ENCODE assay signal across 1 cellular context in the genomic region with DNA sequence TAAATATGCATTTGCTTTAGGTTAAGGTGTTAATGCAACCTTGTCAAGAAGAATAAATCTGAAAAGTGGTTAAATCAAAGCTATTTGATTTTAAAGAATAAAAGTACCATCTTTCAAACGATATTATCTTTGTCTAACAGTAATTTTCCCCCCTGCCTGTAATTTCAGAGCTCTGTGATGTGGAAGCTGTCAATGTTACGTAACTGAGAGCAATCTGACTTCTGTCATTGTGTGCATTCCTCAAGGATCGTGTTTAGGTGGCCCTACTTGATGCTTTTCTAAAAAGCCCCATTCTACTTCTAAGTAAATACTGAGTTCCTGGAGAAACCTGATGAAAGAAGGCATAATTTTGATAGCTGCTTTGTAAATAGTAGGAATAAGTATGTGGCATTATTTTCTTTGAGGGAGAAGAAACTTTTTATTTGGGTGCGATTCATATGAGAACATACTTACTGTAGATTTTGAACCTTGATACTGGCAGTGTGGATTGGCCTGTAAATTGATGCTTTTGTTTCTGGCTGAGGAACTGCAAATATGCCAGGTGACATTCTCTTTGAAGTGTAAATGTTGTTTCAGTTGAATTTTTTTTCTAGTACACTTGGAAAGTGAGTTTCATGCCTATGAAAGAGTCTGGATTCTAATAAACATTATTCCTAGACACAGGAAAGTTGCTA.
TF ChIP-seq lines count a peak whose summit lies in the region.

No MANE protein-coding gene starts in this region.

TF ChIP-seq in HepG2, 621 proteins besides CTCF, POLR2A, EP300 and RAD21 (continued from another document and continues in another):
- TF ChIP-seq, protein P1, sequence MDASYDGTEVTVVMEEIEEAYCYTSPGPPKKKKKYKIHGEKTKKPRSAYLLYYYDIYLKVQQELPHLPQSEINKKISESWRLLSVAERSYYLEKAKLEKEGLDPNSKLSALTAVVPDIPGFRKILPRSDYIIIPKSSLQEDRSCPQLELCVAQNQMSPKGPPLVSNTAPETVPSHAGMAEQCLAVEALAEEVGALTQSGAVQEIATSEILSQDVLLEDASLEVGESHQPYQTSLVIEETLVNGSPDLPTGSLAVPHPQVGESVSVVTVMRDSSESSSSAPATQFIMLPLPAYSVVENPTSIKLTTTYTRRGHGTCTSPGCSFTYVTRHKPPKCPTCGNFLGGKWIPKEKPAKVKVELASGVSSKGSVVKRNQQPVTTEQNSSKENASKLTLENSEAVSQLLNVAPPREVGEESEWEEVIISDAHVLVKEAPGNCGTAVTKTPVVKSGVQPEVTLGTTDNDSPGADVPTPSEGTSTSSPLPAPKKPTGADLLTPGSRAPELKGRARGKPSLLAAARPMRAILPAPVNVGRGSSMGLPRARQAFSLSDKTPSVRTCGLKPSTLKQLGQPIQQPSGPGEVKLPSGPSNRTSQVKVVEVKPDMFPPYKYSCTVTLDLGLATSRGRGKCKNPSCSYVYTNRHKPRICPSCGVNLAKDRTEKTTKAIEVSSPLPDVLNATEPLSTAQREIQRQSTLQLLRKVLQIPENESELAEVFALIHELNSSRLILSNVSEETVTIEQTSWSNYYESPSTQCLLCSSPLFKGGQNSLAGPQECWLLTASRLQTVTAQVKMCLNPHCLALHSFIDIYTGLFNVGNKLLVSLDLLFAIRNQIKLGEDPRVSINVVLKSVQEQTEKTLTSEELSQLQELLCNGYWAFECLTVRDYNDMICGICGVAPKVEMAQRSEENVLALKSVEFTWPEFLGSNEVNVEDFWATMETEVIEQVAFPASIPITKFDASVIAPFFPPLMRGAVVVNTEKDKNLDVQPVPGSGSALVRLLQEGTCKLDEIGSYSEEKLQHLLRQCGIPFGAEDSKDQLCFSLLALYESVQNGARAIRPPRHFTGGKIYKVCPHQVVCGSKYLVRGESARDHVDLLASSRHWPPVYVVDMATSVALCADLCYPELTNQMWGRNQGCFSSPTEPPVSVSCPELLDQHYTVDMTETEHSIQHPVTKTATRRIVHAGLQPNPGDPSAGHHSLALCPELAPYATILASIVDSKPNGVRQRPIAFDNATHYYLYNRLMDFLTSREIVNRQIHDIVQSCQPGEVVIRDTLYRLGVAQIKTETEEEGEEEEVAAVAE (CRISPR knock-in tag; IDR thresholded peaks at IDR 0.05; ENCODE audit: borderline replicate concordance): no peak
- TF ChIP-seq, protein P2, sequence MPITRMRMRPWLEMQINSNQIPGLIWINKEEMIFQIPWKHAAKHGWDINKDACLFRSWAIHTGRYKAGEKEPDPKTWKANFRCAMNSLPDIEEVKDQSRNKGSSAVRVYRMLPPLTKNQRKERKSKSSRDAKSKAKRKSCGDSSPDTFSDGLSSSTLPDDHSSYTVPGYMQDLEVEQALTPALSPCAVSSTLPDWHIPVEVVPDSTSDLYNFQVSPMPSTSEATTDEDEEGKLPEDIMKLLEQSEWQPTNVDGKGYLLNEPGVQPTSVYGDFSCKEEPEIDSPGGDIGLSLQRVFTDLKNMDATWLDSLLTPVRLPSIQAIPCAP (CRISPR knock-in tag; IDR thresholded peaks at IDR 0.05; ENCODE audit: low read depth): no peak
- TF ChIP-seq, protein P3, sequence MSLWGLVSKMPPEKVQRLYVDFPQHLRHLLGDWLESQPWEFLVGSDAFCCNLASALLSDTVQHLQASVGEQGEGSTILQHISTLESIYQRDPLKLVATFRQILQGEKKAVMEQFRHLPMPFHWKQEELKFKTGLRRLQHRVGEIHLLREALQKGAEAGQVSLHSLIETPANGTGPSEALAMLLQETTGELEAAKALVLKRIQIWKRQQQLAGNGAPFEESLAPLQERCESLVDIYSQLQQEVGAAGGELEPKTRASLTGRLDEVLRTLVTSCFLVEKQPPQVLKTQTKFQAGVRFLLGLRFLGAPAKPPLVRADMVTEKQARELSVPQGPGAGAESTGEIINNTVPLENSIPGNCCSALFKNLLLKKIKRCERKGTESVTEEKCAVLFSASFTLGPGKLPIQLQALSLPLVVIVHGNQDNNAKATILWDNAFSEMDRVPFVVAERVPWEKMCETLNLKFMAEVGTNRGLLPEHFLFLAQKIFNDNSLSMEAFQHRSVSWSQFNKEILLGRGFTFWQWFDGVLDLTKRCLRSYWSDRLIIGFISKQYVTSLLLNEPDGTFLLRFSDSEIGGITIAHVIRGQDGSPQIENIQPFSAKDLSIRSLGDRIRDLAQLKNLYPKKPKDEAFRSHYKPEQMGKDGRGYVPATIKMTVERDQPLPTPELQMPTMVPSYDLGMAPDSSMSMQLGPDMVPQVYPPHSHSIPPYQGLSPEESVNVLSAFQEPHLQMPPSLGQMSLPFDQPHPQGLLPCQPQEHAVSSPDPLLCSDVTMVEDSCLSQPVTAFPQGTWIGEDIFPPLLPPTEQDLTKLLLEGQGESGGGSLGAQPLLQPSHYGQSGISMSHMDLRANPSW (CRISPR knock-in tag; IDR thresholded peaks at IDR 0.05; ENCODE audit: borderline replicate concordance): no peak
- TF ChIP-seq SRY (CRISPR knock-in tag; IDR thresholded peaks at IDR 0.05) (no peak), NFATC3 (CRISPR knock-in tag; IDR thresholded peaks at IDR 0.05) (no peak), SIX4 (CRISPR knock-in tag; IDR thresholded peaks at IDR 0.05) (peak; percentile 13; the same call in 1 of the 2 replicates), CBX5 (CRISPR knock-in tag; IDR thresholded peaks at IDR 0.05; ENCODE audit: borderline replicate concordance) (no peak), ZNF441 (CRISPR knock-in tag; IDR thresholded peaks at IDR 0.05; ENCODE audit: borderline replicate concordance) (no peak), GATAD2A (CRISPR knock-in tag; IDR thresholded peaks at IDR 0.05) (0 out of 2 replicates have a peak, but pooled peaks have one; percentile 19), MAFK (conservative IDR thresholded peaks at IDR 0.05 in 1 of 2, IDR thresholded peaks at IDR 0.05 in 1 of 2; ENCODE audit: low read length in 2 of 2) (no peak), NCOA2 (CRISPR knock-in tag; IDR thresholded peaks at IDR 0.05) (peak; percentile 22; the same call in 1 of the 2 replicates), ZNF724P (CRISPR knock-in tag; IDR thresholded peaks at IDR 0.05; ENCODE audit: borderline replicate concordance) (no peak), XBP1 (CRISPR knock-in tag; IDR thresholded peaks at IDR 0.05) (no peak), PCBP1 (IDR thresholded peaks at IDR 0.05; ENCODE audit: borderline replicate concordance, low read depth, low read length) (no peak), POGZ (CRISPR knock-in tag; IDR thresholded peaks at IDR 0.05) (no peak), ZNF841 (CRISPR knock-in tag; IDR thresholded peaks at IDR 0.05; ENCODE audit: borderline replicate concordance) (no peak), HOXA7 (CRISPR knock-in tag; IDR thresholded peaks at IDR 0.05) (no peak), MYC (CRISPR knock-in tag; IDR thresholded peaks at IDR 0.05; ENCODE audit: borderline replicate concordance) (no peak), CREM (IDR thresholded peaks at IDR 0.05) (peak; percentile 15; the same call in 1 of the 2 replicates), CREM (CRISPR knock-in tag; IDR thresholded peaks at IDR 0.05) (no peak), ATM (IDR thresholded peaks at IDR 0.05; ENCODE audit: borderline replicate concordance) (no peak), ZFX (CRISPR knock-in tag; IDR thresholded peaks at IDR 0.05; ENCODE audit: low read depth) (no peak), RBFOX2 (IDR thresholded peaks at IDR 0.05; ENCODE audit: low read depth, low read length) (no peak), ZNF232 (CRISPR knock-in tag; IDR thresholded peaks at IDR 0.05; ENCODE audit: borderline replicate concordance) (no peak)
- TF ChIP-seq, protein P4, sequence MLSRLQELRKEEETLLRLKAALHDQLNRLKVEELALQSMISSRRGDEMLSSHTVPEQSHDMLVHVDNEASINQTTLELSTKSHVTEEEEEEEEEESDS (CRISPR knock-in tag; IDR thresholded peaks at IDR 0.05; ENCODE audit: borderline replicate concordance): no peak
- TF ChIP-seq, protein P5, sequence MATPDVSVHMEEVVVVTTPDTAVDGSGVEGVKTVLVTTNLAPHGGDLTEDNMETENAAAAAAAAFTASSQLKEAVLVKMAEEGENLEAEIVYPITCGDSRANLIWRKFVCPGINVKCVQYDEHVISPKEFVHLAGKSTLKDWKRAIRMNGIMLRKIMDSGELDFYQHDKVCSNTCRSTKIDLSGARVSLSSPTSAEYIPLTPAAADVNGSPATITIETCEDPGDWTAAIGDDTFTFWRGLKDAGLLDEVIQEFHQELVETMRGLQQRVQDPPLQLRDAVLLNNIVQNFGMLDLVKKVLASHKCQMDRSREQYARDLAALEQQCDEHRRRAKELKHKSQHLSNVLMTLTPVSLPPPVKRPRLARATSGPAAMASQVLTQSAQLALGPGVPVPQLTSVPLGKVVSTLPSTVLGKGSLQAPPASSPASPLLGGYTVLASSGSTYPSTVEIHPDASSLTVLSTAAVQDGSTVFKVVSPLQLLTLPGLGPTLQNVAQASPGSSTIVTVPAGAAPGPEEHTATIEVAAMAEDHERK (CRISPR knock-in tag; IDR thresholded peaks at IDR 0.05; ENCODE audit: low read depth): no peak
- TF ChIP-seq, protein P6, sequence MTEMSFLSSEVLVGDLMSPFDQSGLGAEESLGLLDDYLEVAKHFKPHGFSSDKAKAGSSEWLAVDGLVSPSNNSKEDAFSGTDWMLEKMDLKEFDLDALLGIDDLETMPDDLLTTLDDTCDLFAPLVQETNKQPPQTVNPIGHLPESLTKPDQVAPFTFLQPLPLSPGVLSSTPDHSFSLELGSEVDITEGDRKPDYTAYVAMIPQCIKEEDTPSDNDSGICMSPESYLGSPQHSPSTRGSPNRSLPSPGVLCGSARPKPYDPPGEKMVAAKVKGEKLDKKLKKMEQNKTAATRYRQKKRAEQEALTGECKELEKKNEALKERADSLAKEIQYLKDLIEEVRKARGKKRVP (CRISPR knock-in tag; IDR thresholded peaks at IDR 0.05): no peak
- TF ChIP-seq, protein P7, sequence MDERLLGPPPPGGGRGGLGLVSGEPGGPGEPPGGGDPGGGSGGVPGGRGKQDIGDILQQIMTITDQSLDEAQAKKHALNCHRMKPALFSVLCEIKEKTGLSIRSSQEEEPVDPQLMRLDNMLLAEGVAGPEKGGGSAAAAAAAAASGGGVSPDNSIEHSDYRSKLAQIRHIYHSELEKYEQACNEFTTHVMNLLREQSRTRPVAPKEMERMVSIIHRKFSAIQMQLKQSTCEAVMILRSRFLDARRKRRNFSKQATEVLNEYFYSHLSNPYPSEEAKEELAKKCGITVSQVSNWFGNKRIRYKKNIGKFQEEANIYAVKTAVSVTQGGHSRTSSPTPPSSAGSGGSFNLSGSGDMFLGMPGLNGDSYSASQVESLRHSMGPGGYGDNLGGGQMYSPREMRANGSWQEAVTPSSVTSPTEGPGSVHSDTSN (CRISPR knock-in tag; IDR thresholded peaks at IDR 0.05): no peak
- TF ChIP-seq, protein P8, sequence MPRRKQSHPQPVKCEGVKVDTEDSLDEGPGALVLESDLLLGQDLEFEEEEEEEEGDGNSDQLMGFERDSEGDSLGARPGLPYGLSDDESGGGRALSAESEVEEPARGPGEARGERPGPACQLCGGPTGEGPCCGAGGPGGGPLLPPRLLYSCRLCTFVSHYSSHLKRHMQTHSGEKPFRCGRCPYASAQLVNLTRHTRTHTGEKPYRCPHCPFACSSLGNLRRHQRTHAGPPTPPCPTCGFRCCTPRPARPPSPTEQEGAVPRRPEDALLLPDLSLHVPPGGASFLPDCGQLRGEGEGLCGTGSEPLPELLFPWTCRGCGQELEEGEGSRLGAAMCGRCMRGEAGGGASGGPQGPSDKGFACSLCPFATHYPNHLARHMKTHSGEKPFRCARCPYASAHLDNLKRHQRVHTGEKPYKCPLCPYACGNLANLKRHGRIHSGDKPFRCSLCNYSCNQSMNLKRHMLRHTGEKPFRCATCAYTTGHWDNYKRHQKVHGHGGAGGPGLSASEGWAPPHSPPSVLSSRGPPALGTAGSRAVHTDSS (CRISPR knock-in tag; conservative IDR thresholded peaks at IDR 0.05): no peak
- TF ChIP-seq, protein P9, sequence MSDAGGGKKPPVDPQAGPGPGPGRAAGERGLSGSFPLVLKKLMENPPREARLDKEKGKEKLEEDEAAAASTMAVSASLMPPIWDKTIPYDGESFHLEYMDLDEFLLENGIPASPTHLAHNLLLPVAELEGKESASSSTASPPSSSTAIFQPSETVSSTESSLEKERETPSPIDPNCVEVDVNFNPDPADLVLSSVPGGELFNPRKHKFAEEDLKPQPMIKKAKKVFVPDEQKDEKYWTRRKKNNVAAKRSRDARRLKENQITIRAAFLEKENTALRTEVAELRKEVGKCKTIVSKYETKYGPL (CRISPR knock-in tag; IDR thresholded peaks at IDR 0.05): no peak
- TF ChIP-seq, protein P10, sequence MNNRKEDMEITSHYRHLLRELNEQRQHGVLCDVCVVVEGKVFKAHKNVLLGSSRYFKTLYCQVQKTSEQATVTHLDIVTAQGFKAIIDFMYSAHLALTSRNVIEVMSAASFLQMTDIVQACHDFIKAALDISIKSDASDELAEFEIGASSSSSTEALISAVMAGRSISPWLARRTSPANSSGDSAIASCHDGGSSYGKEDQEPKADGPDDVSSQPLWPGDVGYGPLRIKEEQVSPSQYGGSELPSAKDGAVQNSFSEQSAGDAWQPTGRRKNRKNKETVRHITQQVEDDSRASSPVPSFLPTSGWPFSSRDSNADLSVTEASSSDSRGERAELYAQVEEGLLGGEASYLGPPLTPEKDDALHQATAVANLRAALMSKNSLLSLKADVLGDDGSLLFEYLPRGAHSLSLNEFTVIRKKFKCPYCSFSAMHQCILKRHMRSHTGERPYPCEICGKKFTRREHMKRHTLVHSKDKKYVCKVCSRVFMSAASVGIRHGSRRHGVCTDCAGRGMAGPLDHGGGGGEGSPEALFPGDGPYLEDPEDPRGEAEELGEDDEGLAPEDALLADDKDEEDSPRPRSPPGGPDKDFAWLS (CRISPR knock-in tag; IDR thresholded peaks at IDR 0.05; ENCODE audit: borderline replicate concordance): no peak
- TF ChIP-seq, protein P11, sequence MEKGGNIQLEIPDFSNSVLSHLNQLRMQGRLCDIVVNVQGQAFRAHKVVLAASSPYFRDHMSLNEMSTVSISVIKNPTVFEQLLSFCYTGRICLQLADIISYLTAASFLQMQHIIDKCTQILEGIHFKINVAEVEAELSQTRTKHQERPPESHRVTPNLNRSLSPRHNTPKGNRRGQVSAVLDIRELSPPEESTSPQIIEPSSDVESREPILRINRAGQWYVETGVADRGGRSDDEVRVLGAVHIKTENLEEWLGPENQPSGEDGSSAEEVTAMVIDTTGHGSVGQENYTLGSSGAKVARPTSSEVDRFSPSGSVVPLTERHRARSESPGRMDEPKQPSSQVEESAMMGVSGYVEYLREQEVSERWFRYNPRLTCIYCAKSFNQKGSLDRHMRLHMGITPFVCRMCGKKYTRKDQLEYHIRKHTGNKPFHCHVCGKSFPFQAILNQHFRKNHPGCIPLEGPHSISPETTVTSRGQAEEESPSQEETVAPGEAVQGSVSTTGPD (CRISPR knock-in tag; IDR thresholded peaks at IDR 0.05): no peak
- TF ChIP-seq, protein P12, sequence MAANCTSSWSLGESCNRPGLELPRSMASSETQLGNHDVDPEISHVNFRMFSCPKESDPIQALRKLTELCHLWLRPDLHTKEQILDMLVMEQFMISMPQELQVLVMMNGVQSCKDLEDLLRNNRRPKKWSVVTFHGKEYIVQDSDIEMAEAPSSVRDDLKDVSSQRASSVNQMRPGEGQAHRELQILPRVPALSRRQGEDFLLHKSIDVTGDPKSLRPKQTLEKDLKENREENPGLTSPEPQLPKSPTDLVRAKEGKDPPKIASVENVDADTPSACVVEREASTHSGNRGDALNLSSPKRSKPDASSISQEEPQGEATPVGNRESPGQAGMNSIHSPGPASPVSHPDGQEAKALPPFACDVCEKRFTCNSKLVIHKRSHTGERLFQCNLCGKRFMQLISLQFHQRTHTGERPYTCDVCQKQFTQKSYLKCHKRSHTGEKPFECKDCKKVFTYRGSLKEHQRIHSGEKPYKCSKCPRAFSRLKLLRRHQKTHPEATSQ (CRISPR knock-in tag; IDR thresholded peaks at IDR 0.05; ENCODE audit: borderline replicate concordance): no peak
- TF ChIP-seq, protein P13, sequence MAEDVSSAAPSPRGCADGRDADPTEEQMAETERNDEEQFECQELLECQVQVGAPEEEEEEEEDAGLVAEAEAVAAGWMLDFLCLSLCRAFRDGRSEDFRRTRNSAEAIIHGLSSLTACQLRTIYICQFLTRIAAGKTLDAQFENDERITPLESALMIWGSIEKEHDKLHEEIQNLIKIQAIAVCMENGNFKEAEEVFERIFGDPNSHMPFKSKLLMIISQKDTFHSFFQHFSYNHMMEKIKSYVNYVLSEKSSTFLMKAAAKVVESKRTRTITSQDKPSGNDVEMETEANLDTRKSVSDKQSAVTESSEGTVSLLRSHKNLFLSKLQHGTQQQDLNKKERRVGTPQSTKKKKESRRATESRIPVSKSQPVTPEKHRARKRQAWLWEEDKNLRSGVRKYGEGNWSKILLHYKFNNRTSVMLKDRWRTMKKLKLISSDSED (CRISPR knock-in tag; IDR thresholded peaks at IDR 0.05): no peak
